In the genomic region with DNA sequence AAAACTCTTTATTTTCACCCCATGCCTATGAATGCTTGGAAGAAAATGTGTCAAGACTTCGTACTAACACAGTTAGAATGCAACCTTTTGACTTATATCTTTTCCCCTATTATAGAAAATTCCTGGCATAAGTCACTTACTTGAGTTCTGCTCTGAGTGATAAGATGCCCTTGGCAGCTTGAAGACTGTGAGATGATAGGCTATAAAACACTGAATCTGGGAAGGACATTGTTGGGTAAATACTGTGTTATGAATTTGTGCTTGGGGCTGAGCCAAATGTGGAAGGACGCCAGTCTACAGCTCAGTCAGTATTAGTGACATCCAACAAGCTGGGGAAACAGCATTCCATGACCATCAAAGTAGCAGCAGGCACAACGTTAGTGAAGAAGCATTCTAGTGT, we compare ENCODE assay signal across 17 cellular contexts.
A peak's percentile ranks its signal among the peaks of the same experiment; 100 is the strongest.
DNase-seq lines count a peak whose midpoint lies in the region; ATAC-seq and TF ChIP-seq lines count a peak whose summit lies in the region.
"Had no signal": no experiment of that assay in that cellular context is flagged by ENCODE, and none has a peak within 500 bp of the region (broad histone marks: within the 10 kb centered on the region; RNA-seq: fewer than 3 reads in every experiment).

No MANE protein-coding gene starts in this region.

- H3K27me3 ChIP-seq in lower lobe of right lung (ENCODE audit: low read depth) (no peaks in the 10 kb centered on the region), upper lobe of right lung (no peaks in the 10 kb centered on the region), Karpas-422 (ENCODE audit: low read length) (no peaks in the 10 kb centered on the region)

- intact Hi-C loops in Right ventricle myocardium inferior (cut with DNase I): no loop called here
- intact Hi-C loops in cardiac septum (cut with DNase I): no loop called here
- intact Hi-C loops in lower lobe of right lung (cut with DNase I): no loop called here
- intact Hi-C loops in upper lobe of right lung (cut with DNase I): no loop called here

- H3K9me3 ChIP-seq in lower lobe of right lung (no peaks in the 10 kb centered on the region), upper lobe of right lung (no peaks in the 10 kb centered on the region), Karpas-422 (ENCODE audit: low read length) (no peaks in the 10 kb centered on the region)
- H3K9me3 ChIP-seq: thoracic aorta had no signal

- no peak for DNase-seq in Right ventricle myocardium inferior (ENCODE audit: missing footprints)
- no peak for DNase-seq in cardiac septum (ENCODE audit: low spot score)
- DNase-seq in cerebellar cortex (ENCODE audit: low spot score): peak; percentile 4
- DNase-seq in lower lobe of right lung: no peak
- DNase-seq in upper lobe of right lung: no peak
- DNase-seq in Karpas-422: no peak
- DNase-seq in NCI-H128 (lab: John Stamatoyannopoulos, UW; ENCODE audit: unreplicated experiment): no peak
- DNase-seq in GM19238 (ENCODE audit: insufficient read length, low spot score): no peak
- DNase-seq: activated CD4-positive, alpha-beta T cell treated with anti-CD3 and anti-CD28 coated beads for 48 hours; activated naive CD4-positive, alpha-beta T cell treated with anti-CD3 and anti-CD28 coated beads, Interleukin-2, amount 50 U/mL, for 16 hours; effector memory CD8-positive, alpha-beta T cell; foreskin fibroblast; NCI-H1930; NCI-H82; retina; T-helper 2 cell had no signal

- no peak overlapping the region for H3K4me2 ChIP-seq in Karpas-422 (ENCODE audit: low read depth, low read length, poor library complexity, severe bottlenecking)

- peak; percentile 73 for ATAC-seq in Right ventricle myocardium inferior
- ATAC-seq in lower lobe of right lung: peak; percentile 81 to 91
- peak; percentile 87 for ATAC-seq in upper lobe of right lung
- ATAC-seq: effector memory CD8-positive, alpha-beta T cell had no signal

- H3K4me3 ChIP-seq in lower lobe of right lung (no peak overlapping the region), upper lobe of right lung (no peak overlapping the region), Karpas-422 (ENCODE audit: low read length) (no peak overlapping the region)

- no peak overlapping the region for H3K9ac ChIP-seq in Karpas-422 (ENCODE audit: low read length)

- no peaks in the 10 kb centered on the region for H3K9me2 ChIP-seq in Karpas-422 (replicated peaks; ENCODE audit: insufficient read depth, low read length)

- H3K27ac ChIP-seq in lower lobe of right lung (peak overlapping the region; percentile 8), upper lobe of right lung (no peak overlapping the region), Karpas-422 (ENCODE audit: low read length) (no peak overlapping the region)
- H3K27ac ChIP-seq: thoracic aorta had no signal

- H3K4me1 ChIP-seq in lower lobe of right lung (peaks cover 10% of the 10 kb centered on the region), upper lobe of right lung (peaks cover 4% of the 10 kb centered on the region), Karpas-422 (ENCODE audit: low read length) (no peaks in the 10 kb centered on the region)

- TF ChIP-seq CTCF in lower lobe of right lung (IDR thresholded peaks at IDR 0.05) (no peak), upper lobe of right lung (IDR thresholded peaks at IDR 0.05) (no peak)

- H2AFZ ChIP-seq in Karpas-422 (ENCODE audit: low read length): no peak overlapping the region

- no peaks in the 10 kb centered on the region for H3K79me2 ChIP-seq in Karpas-422 (ENCODE audit: low read length)

- H3K36me3 ChIP-seq in lower lobe of right lung (no peaks in the 10 kb centered on the region), upper lobe of right lung (no peaks in the 10 kb centered on the region), Karpas-422 (ENCODE audit: insufficient read depth, low read length) (no peaks in the 10 kb centered on the region)
- H3K36me3 ChIP-seq: thoracic aorta had no signal

- H4K20me1 ChIP-seq in Karpas-422 (ENCODE audit: insufficient read depth, low read depth, low read length): no peaks in the 10 kb centered on the region
